16 cellular contexts compared by ENCODE assay signal in the genomic region with DNA sequence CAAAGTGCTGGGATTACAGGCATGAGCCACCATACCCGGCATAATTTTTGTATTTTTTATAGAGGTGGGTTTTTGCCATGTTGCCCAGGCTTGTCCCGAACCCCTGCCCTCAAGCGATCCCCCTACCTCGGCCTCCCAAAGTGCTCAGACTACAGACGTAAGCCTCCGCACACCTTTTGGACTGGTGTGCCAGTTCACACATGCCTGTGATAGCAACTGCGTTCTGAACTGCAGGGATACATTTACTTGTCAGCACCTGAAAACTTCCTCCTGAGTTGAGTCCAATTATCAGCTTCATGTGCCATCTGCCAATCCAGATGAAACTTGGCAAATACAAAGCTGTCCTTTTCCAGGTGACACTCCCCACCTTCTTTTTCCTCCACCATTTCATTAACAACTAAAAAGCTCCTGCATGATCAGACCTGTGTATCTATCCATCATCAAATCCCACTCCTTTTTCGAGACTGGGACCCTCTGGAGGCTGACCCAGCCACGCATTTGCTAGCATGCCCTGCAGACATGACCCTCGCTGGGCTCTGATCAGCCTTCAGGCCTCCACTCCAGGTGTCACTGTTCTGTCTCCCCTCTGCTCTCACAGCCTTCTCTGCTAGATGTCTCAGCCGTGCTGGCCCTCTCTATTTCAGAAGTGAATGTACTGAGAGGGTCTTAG. TPM values are rescaled to one million over a fixed set of nuclear protein-coding genes. Genes with fewer than 3 reads are reported as not detected.
A peak's percentile ranks its signal among the peaks of the same experiment; 100 is the strongest.
DNase-seq lines count a peak whose midpoint lies in the region; TF ChIP-seq lines count a peak whose summit lies in the region.
"Had no signal": no experiment of that assay in that cellular context is flagged by ENCODE, and none has a peak within 500 bp of the region (broad histone marks: within the 10 kb centered on the region; RNA-seq: fewer than 3 reads in every experiment).

No MANE protein-coding gene starts in this region.

- intact Hi-C loops in breast epithelium (cut with DNase I; ENCODE audit: low total_unique reads) (no loop called here), MCF 10A (cut with micrococcal nuclease) (loop anchor here (5.0 to 10.0 kb wide), 2 partner anchors 41 to 124 kb away; no protein-coding TSS in a partner anchor), lower leg skin (cut with DNase I; ENCODE audit: low total_unique reads) (no loop called here), A673 (cut with micrococcal nuclease; ENCODE audit: unreplicated experiment) (no loop called here)

- no peaks in the 10 kb centered on the region for H3K9me3 Mint-ChIP-seq in MCF 10A (ENCODE audit: unreplicated experiment)
- H3K9me3 Mint-ChIP-seq: activated T-helper 17 cell treated with anti-CD3 and anti-CD28 coated beads, Interleukin-2, amount 50 U/mL, for 72 hours had no signal

- H3K4me1 ChIP-seq in breast epithelium = no peaks in the 10 kb centered on the region
- peaks cover 7% of the 10 kb centered on the region for H3K4me1 ChIP-seq in A673 (ENCODE audit: insufficient read depth, low read length, poor library complexity, severe bottlenecking)

- POLR2A ChIA-PET in MCF 10A (lab: Yijun Ruan, JAX) (interaction anchor here (0.9 to 4.6 kb wide), 6 partner anchors 24 to 473 kb away, joined by 3 to 61 read pairs (median 4); partner anchors contain the start of gene CNIH4), A673 (lab: Charles Lee; ENCODE audit: low non-redundant PET) (no interaction called here)

- H3K4me1 Mint-ChIP-seq in MCF 10A (ENCODE audit: insufficient read depth, unreplicated experiment) = peaks cover 27% of the 10 kb centered on the region

- no peaks in the 10 kb centered on the region for H3K27me3 Mint-ChIP-seq in MCF 10A (ENCODE audit: insufficient read depth, unreplicated experiment)
- H3K27me3 Mint-ChIP-seq: activated T-helper 17 cell treated with anti-CD3 and anti-CD28 coated beads, Interleukin-2, amount 50 U/mL, for 72 hours had no signal

- TF ChIP-seq POLR2A in breast epithelium (IDR thresholded peaks at IDR 0.05) = no peak
- TF ChIP-seq POLR2A in lower leg skin (IDR thresholded peaks at IDR 0.05) = no peak

- H3K4me3 ChIP-seq in breast epithelium = no peak overlapping the region
- no peak overlapping the region for H3K4me3 ChIP-seq in lower leg skin (ENCODE audit: low read depth, poor library complexity, severe bottlenecking)
- no peak overlapping the region for H3K4me3 ChIP-seq in A673 (ENCODE audit: low read depth, low read length, poor library complexity, severe bottlenecking)
- H3K4me3 ChIP-seq: HAP-1, neural progenitor cell had no signal

- no peak for TF ChIP-seq CTCF in breast epithelium (IDR thresholded peaks at IDR 0.05)
- no peak for TF ChIP-seq CTCF in MCF 10A (IDR thresholded peaks at IDR 0.05; ENCODE audit: unreplicated experiment)
- TF ChIP-seq CTCF in VCaP (conservative IDR thresholded peaks at IDR 0.05) = no peak
- no peak for TF ChIP-seq CTCF in lower leg skin (IDR thresholded peaks at IDR 0.05)
- no peak for TF ChIP-seq CTCF in A673 (conservative IDR thresholded peaks at IDR 0.05; ENCODE audit: low read depth, low read length)
- no peak for TF ChIP-seq CTCF in GM13977 (IDR thresholded peaks at IDR 0.05; ENCODE audit: extremely low read depth, insufficient read depth, missing control alignments)

- H3K27ac ChIP-seq in breast epithelium = peak overlapping the region; percentile 14 to 94
- H3K27ac ChIP-seq in VCaP = peak overlapping the region; percentile 95
- H3K27ac ChIP-seq in A673 (ENCODE audit: low read depth, low read length, poor library complexity, severe bottlenecking) = no peak overlapping the region
- H3K27ac ChIP-seq: neural progenitor cell had no signal

- WGBS in lower leg skin, 2 donors = 54 to 61% methylated on average over 11 of the region's 11 CpGs

- no peaks in the 10 kb centered on the region for H3K9me3 ChIP-seq in breast epithelium
- H3K9me3 ChIP-seq in A673 (ENCODE audit: low read depth, low read length, poor library complexity, severe bottlenecking) = no peaks in the 10 kb centered on the region
- H3K9me3 ChIP-seq: HAP-1, lower lobe of right lung had no signal

- H3K27me3 ChIP-seq in breast epithelium = no peaks in the 10 kb centered on the region
- H3K27me3 ChIP-seq in A673 (replicated peaks; ENCODE audit: insufficient read depth, low read depth, low read length, poor library complexity) = no peaks in the 10 kb centered on the region
- H3K27me3 ChIP-seq: neural progenitor cell had no signal

- H3K27ac Mint-ChIP-seq in MCF 10A (ENCODE audit: low read depth, unreplicated experiment) = no peak overlapping the region
- H3K27ac Mint-ChIP-seq: neural progenitor cell had no signal

- H3K4me3 Mint-ChIP-seq in MCF 10A (ENCODE audit: unreplicated experiment) = no peak overlapping the region

- DNase-seq in breast epithelium (ENCODE audit: low spot score in 2 of 2) (no peak), MCF 10A (ENCODE audit: unreplicated experiment) (no peak), lower leg skin (ENCODE audit: low spot score in 2 of 2) (peak; percentile 48 to 81), MV-4-11 (lab: John Stamatoyannopoulos, UW) (no peak), SW 1271 (lab: John Stamatoyannopoulos, UW) (no peak), A673 (ENCODE audit: low spot score) (no peak), GM13977 (ENCODE audit: low spot score) (no peak)
- DNase-seq: aorta, lower lobe of right lung, NCI-H1694 treated with DMSO at 0.1 percent for 48 hours, right cardiac atrium, T-helper 9 cell had no signal

- BruUV-seq in MCF 10A (replicated peaks; lab: Mats Ljungman, UMichigan) (no TSS peak), A673 (replicated peaks; lab: Mats Ljungman, UMichigan) (no TSS peak)

- peaks cover 3% of the 10 kb centered on the region for H3K36me3 Mint-ChIP-seq in MCF 10A (ENCODE audit: insufficient read depth, unreplicated experiment)

- CTCF ChIA-PET in MCF 10A (lab: Yijun Ruan, JAX) (interaction anchor here (0.6 to 2.6 kb wide), 10 partner anchors 9 to 462 kb away, joined by 3 to 10 read pairs (median 4); no protein-coding TSS in a partner anchor), A673 (lab: Charles Lee) (no interaction called here)

- in situ Hi-C loops in GM13977 (cut with MboI; ENCODE audit: low pct_unique_long_range_greater_than_20kb, low sequenced_read_pairs, unreplicated experiment) = no loop called here

- no peaks in the 10 kb centered on the region for H3K36me3 ChIP-seq in breast epithelium
- H3K36me3 ChIP-seq in A673 (ENCODE audit: insufficient read depth, low read length, poor library complexity, severe bottlenecking) = peaks cover 2% of the 10 kb centered on the region
- H3K36me3 ChIP-seq: lower lobe of right lung, neural progenitor cell had no signal

RNA-seq across cellular contexts. Expression of gene DEGS1, which starts 2.1 kb away (rescaled TPM):
- total RNA-seq in breast epithelium (10 to 100 TPM; 74.9 to 84.4 (median 81.0) TPM), MCF 10A (2022) (99.1 and 118 TPM in 2 replicates), lower leg skin (100 to 1,000 TPM; 629 to 976 (median 837) TPM), A673 (2021) (55.4 and 70.0 TPM in 2 replicates)

Comparison
In these comparisons a context has a peak if more than half of its experiments do, and no peak if none do; other contexts are left out.
1. DNase-seq: peak in lower leg skin (2 of 2); none in breast epithelium (0 of 2), MCF 10A (single experiment), MV-4-11 (single experiment), SW 1271 (0 of 2), A673 (single experiment) and GM13977 (single experiment).